ENCODE assay signal across 19 cellular contexts in genomic region chr3:150447084-150447483, GRCh38. TPM values are rescaled to one million over a fixed set of nuclear protein-coding genes. Genes with fewer than 3 reads are reported as not detected.
DNase-seq lines count a peak whose midpoint lies in the region; ATAC-seq and TF ChIP-seq lines count a peak whose summit lies in the region.
"Had no signal": no experiment of that assay in that cellular context is flagged by ENCODE, and none has a peak within 500 bp of the region (broad histone marks: within the 10 kb centered on the region; RNA-seq: fewer than 3 reads in every experiment).

No MANE protein-coding gene starts in this region.

- intact Hi-C loops in PC-3 (cut with micrococcal nuclease), result no loop called here
- intact Hi-C loops in naive thymus-derived CD4-positive, alpha-beta T cell (cut with micrococcal nuclease), result no loop called here

- TF ChIP-seq CTCF in PC-3 (conservative IDR thresholded peaks at IDR 0.05; ENCODE audit: low read depth, low read length), result no peak

- H3F3A ChIP-seq in PC-3 (ENCODE audit: low read length, unreplicated experiment), result peaks cover 16% of the 10 kb centered on the region

- no peaks in the 10 kb centered on the region for H3K9me2 ChIP-seq in PC-3 (replicated peaks; ENCODE audit: low read length)

- H3K36me3 Mint-ChIP-seq in naive thymus-derived CD4-positive, alpha-beta T cell, result peaks cover under 1 to 13% (median 2%) of the 10 kb centered on the region in 5 donors

- peaks cover 19 to 64% (median 54%) of the 10 kb centered on the region in 7 donors for H3K4me1 Mint-ChIP-seq in naive thymus-derived CD4-positive, alpha-beta T cell

- TSS peak; percentile 63 for BruUV-seq in PC-3 (replicated peaks; lab: Mats Ljungman, UMichigan)

- CTCF ChIA-PET in PC-3 (lab: Charles Lee), result no interaction called here
- CTCF ChIA-PET in naive thymus-derived CD4-positive, alpha-beta T cell (lab: Charles Lee), result no interaction called here

- H3K4me1 ChIP-seq in ACC112 (ENCODE audit: control insufficient read depth, insufficient read depth, low read length, unreplicated experiment) (peaks cover 58% of the 10 kb centered on the region), PC-3 (ENCODE audit: insufficient read depth, low read length) (peaks cover 64% of the 10 kb centered on the region)
- H3K4me1 ChIP-seq in naive thymus-derived CD4-positive, alpha-beta T cell (ENCODE audit: control insufficient read depth in 2 of 2, insufficient read depth in 2 of 2, low read length in 2 of 2), result peaks cover 3 to 4% of the 10 kb centered on the region in 2 donors

- peak overlapping the region; percentile 60 for H3K27ac ChIP-seq in ACC112 (ENCODE audit: low read depth, low read length)
- H3K27ac ChIP-seq in PC-3 (ENCODE audit: low read length), result peak overlapping the region; percentile 69
- H3K27ac ChIP-seq in epithelial cell of prostate, result peak overlapping the region; percentile 67
- H3K27ac ChIP-seq in naive thymus-derived CD4-positive, alpha-beta T cell (ENCODE audit: low read depth, low read length), result no peak overlapping the region
- H3K27ac ChIP-seq: heart left ventricle, suprapubic skin had no signal

- H4K20me1 ChIP-seq in PC-3 (ENCODE audit: low read length), result 0 out of 2 replicates have a peak, but pooled peaks cover 5% of the 10 kb centered on the region

- 0 out of 2 replicates have a peak, but pooled peaks cover 9% of the 10 kb centered on the region for H3K36me3 ChIP-seq in ACC112 (ENCODE audit: insufficient read depth, low read length)
- H3K36me3 ChIP-seq in PC-3 (ENCODE audit: low read depth, low read length), result peaks cover 21% of the 10 kb centered on the region
- H3K36me3 ChIP-seq in naive thymus-derived CD4-positive, alpha-beta T cell (ENCODE audit: control insufficient read depth in 2 of 3, insufficient read depth in 3 of 3, low read length in 3 of 3), result no peaks in the 10 kb centered on the region
- H3K36me3 ChIP-seq: suprapubic skin had no signal

- H3K4me3 Mint-ChIP-seq in naive thymus-derived CD4-positive, alpha-beta T cell, result no peak overlapping the region
- H3K4me3 Mint-ChIP-seq: activated naive CD4-positive, alpha-beta T cell treated with anti-CD3 and anti-CD28 coated beads, Interleukin-2, amount 10 ng/mL, durations not matched to agents 7 days and 5 days; activated T-cell treated with anti-CD3 and anti-CD28 coated beads, Interleukin-2, amount 50 U/mL, for 24 hours had no signal

- no peaks in the 10 kb centered on the region for H3K9me3 ChIP-seq in PC-3 (ENCODE audit: low read length)
- no peaks in the 10 kb centered on the region for H3K9me3 ChIP-seq in naive thymus-derived CD4-positive, alpha-beta T cell (ENCODE audit: control insufficient read depth in 2 of 3, low read length in 3 of 3)
- H3K9me3 ChIP-seq: heart left ventricle, suprapubic skin had no signal

- H3K79me2 ChIP-seq in ACC112 (ENCODE audit: control insufficient read depth, insufficient read depth, low read length, unreplicated experiment), result peaks cover 83% of the 10 kb centered on the region
- H3K79me2 ChIP-seq in PC-3 (ENCODE audit: low read length), result peaks cover 86% of the 10 kb centered on the region

- no peak for DNase-seq in PC-3
- DNase-seq in epithelial cell of prostate (ENCODE audit: low read depth, low spot score), result no peak
- no peak for DNase-seq in naive thymus-derived CD4-positive, alpha-beta T cell
- DNase-seq in NCI-H1105 treated with DMSO at 0.1 percent for 48 hours (lab: John Stamatoyannopoulos, UW), result no peak
- DNase-seq in stimulated activated CD4-positive, alpha-beta T cell treated with anti-CD3 and anti-CD28 coated beads, Interleukin-12 subunit alpha, Interleukin-12 subunit beta, amount 100 ng/mL, for 4 hours, result no peak
- DNase-seq: activated CD4-positive, CD25-positive, alpha-beta regulatory T cell; activated naive CD4-positive, alpha-beta T cell treated with anti-CD3 and anti-CD28 coated beads, Interleukin-2, amount 10 ng/mL, durations not matched to agents 7 days and 5 days; activated T-cell treated with anti-CD3 and anti-CD28 coated beads, Interleukin-2, amount 50 U/mL, for 24 hours; anterior cingulate cortex; effector memory CD4-positive, alpha-beta T cell; heart left ventricle; NCI-H1048; NCI-H2029 treated with DMSO at 0.1 percent for 48 hours; T1000 had no signal

- no peaks in the 10 kb centered on the region for H3K27me3 ChIP-seq in ACC112 (ENCODE audit: insufficient read depth, low read length)
- no peaks in the 10 kb centered on the region for H3K27me3 ChIP-seq in PC-3 (ENCODE audit: low read length)
- H3K27me3 ChIP-seq in naive thymus-derived CD4-positive, alpha-beta T cell (ENCODE audit: control insufficient read depth in 2 of 2, insufficient read depth in 2 of 2, low read length in 2 of 2), result no peaks in the 10 kb centered on the region
- H3K27me3 ChIP-seq: heart left ventricle, suprapubic skin had no signal

- no peak overlapping the region for H3K4me3 ChIP-seq in ACC112 (ENCODE audit: low read depth, low read length)
- H3K4me3 ChIP-seq in PC-3 (ENCODE audit: low read length), result peak overlapping the region; percentile 15; the same call in 1 of the 2 replicates
- no peak overlapping the region for H3K4me3 ChIP-seq in naive thymus-derived CD4-positive, alpha-beta T cell (ENCODE audit: low read length)
- H3K4me3 ChIP-seq: GM12878, heart left ventricle, suprapubic skin had no signal

- H2AFZ ChIP-seq in ACC112 (ENCODE audit: low read length, unreplicated experiment) (no peak overlapping the region), PC-3 (ENCODE audit: low read length) (no peak overlapping the region)

- POLR2A ChIA-PET in PC-3 (lab: Charles Lee; ENCODE audit: unreplicated experiment), result no interaction called here
- POLR2A ChIA-PET in naive thymus-derived CD4-positive, alpha-beta T cell (lab: Charles Lee), result interaction anchor here (0.5 kb wide), 1 partner anchor 16 kb away, joined by 4 read pairs; no protein-coding TSS in a partner anchor

- peak overlapping the region; percentile 52 for H3K4me2 ChIP-seq in PC-3 (ENCODE audit: low read length)

- H3K9me3 Mint-ChIP-seq in naive thymus-derived CD4-positive, alpha-beta T cell, result peaks cover 0 to 2% (median 0%) of the 10 kb centered on the region in 11 donors
- H3K9me3 Mint-ChIP-seq: activated naive CD4-positive, alpha-beta T cell treated with anti-CD3 and anti-CD28 coated beads, Interleukin-2, amount 10 ng/mL, durations not matched to agents 7 days and 5 days; activated T-cell treated with anti-CD3 and anti-CD28 coated beads, Interleukin-2, amount 50 U/mL, for 24 hours had no signal

- no peaks in the 10 kb centered on the region for H3K27me3 Mint-ChIP-seq in naive thymus-derived CD4-positive, alpha-beta T cell
- H3K27me3 Mint-ChIP-seq: activated naive CD4-positive, alpha-beta T cell treated with anti-CD3 and anti-CD28 coated beads, Interleukin-2, amount 10 ng/mL, durations not matched to agents 7 days and 5 days; activated T-cell treated with anti-CD3 and anti-CD28 coated beads, Interleukin-2, amount 50 U/mL, for 24 hours had no signal

- peak overlapping the region in 5 of 9 donors; percentile 0 to 31 (median 10) for H3K27ac Mint-ChIP-seq in naive thymus-derived CD4-positive, alpha-beta T cell
- H3K27ac Mint-ChIP-seq: activated naive CD4-positive, alpha-beta T cell treated with anti-CD3 and anti-CD28 coated beads, Interleukin-2, amount 10 ng/mL, durations not matched to agents 7 days and 5 days had no signal

- no peak; the same call in 1 of the 2 replicates for ATAC-seq in PC-3
- no peak for ATAC-seq in naive thymus-derived CD4-positive, alpha-beta T cell
- ATAC-seq in GM19023 (IDR thresholded peaks at IDR 0.05; ENCODE audit: unreplicated experiment), result no peak
- no peak for ATAC-seq in GM18520 (IDR thresholded peaks at IDR 0.05; ENCODE audit: unreplicated experiment)
- ATAC-seq: GM12878, heart left ventricle had no signal

- H3K9ac ChIP-seq in PC-3 (ENCODE audit: low read length), result no peak overlapping the region

RNA-seq across cellular contexts. Expression of gene TSC22D2, which starts 39.0 kb away (rescaled TPM):
- total RNA-seq in PC-3 (2014; rRNA removed), result 9.6 and 15.7 TPM in 2 replicates
- total RNA-seq in naive thymus-derived CD4-positive, alpha-beta T cell, result 10 to 100 TPM; 17.9 to 42.1 (median 27.3) TPM
- polyA plus RNA-seq in naive thymus-derived CD4-positive, alpha-beta T cell, result 10 to 100 TPM in 1 of 2 donors, 1 to 10 TPM in 1; 6.6 to 12.7 TPM
